Comparison of ENCODE assay signal across 28 cellular contexts in genomic region chr2:29834624-29835023, GRCh38.
DNase-seq lines count a peak whose midpoint lies in the region; ATAC-seq, FAIRE-seq and TF ChIP-seq lines count a peak whose summit lies in the region.
"Had no signal": no experiment of that assay in that cellular context is flagged by ENCODE, and none has a peak within 500 bp of the region (broad histone marks: within the 10 kb centered on the region; RNA-seq: fewer than 3 reads in every experiment).

No MANE protein-coding gene starts in this region.

- ATAC-seq in left lung, result peak; percentile 33
- ATAC-seq in HG03520 (IDR thresholded peaks at IDR 0.05; ENCODE audit: unreplicated experiment), result no peak
- ATAC-seq in HG03439 (IDR thresholded peaks at IDR 0.05; ENCODE audit: unreplicated experiment), result no peak
- ATAC-seq: activated T-helper 17 cell treated with anti-CD3 and anti-CD28 coated beads, Interleukin-2, amount 50 U/mL, for 72 hours; mucosa of descending colon; natural killer cell treated with Interleukin-12 subunit alpha and Interleukin-12 subunit beta and Interleukin-15 and Interleukin-18, amount 100 ng/mL, for 72 hours; psoas muscle had no signal

- intact Hi-C loops in left lung (cut with DNase I), result no loop called here

- H3K4me3 ChIP-seq in astrocyte of the spinal cord (ENCODE audit: low read depth, low read length), result no peak overlapping the region
- no peak overlapping the region for H3K4me3 ChIP-seq in left lung
- H3K4me3 ChIP-seq: lung, mucosa of descending colon, psoas muscle, sigmoid colon, tibial nerve had no signal

- no peaks in the 10 kb centered on the region for H3K36me3 ChIP-seq in left lung
- H3K36me3 ChIP-seq: BE2C, sigmoid colon, tibial nerve had no signal

- TF ChIP-seq CTCF in astrocyte of the spinal cord (IDR thresholded peaks at IDR 0.05; ENCODE audit: low read depth, low read length), result no peak
- no peak for TF ChIP-seq CTCF in left lung (IDR thresholded peaks at IDR 0.05)

- no peaks in the 10 kb centered on the region for H3K27me3 ChIP-seq in left lung
- H3K27me3 ChIP-seq: BE2C, sigmoid colon, tibial nerve had no signal

- in situ Hi-C loops in astrocyte of the spinal cord (cut with HindIII; ENCODE audit: low sequenced_read_pairs), result no loop called here

- FAIRE-seq in RCC 7860 (lab: Jason Lieb, UNC), result no peak
- FAIRE-seq: GM12892 had no signal

- H3K9me3 ChIP-seq in left lung, result peaks cover 0 to 14% of the 10 kb centered on the region in 2 donors
- H3K9me3 ChIP-seq: BE2C, mucosa of descending colon had no signal

- no peaks in the 10 kb centered on the region for H3K4me1 ChIP-seq in left lung
- H3K4me1 ChIP-seq: BE2C, psoas muscle, tibial nerve had no signal

- DNase-seq in EL, result peak; percentile 30
- DNase-seq in NCI-H69 (lab: John Stamatoyannopoulos, UW), result peak; percentile 5
- DNase-seq in astrocyte of the spinal cord (ENCODE audit: low read depth, low spot score), result peak; percentile 27
- no peak for DNase-seq in left lung
- no peak for DNase-seq in DMS 273 (lab: John Stamatoyannopoulos, UW; ENCODE audit: unreplicated experiment)
- DNase-seq in RCC 7860 (ENCODE audit: low spot score), result no peak
- DNase-seq: activated CD4-positive, alpha-beta memory T cell treated with anti-CD3 and anti-CD28 coated beads, Interleukin-2, amount 10 ng/mL, durations not matched to agents 7 days and 5 days; activated CD4-positive, alpha-beta T cell treated with anti-CD3 and anti-CD28 coated beads for 1 hour; activated CD8-positive, alpha-beta memory T cell treated with anti-CD3 and anti-CD28 coated beads, Interleukin-2, amount 50 U/mL, for 48 hours; BE2C; caudate nucleus; CD8-positive, alpha-beta memory T cell; DMS 273 treated with DMSO at 0.1 percent for 48 hours; mucosa of descending colon; NCI-H1105; NCI-H187; NCI-H524 treated with DMSO at 0.1 percent for 48 hours; psoas muscle; Right ventricle myocardium superior; sigmoid colon; stimulated activated CD4-positive, alpha-beta T cell treated with anti-CD3 and anti-CD28 coated beads, Interleukin-4, amount 100 ng/mL, for 24 hours had no signal

- no peak overlapping the region for H3K27ac ChIP-seq in left lung
- H3K27ac ChIP-seq: psoas muscle, sigmoid colon, tibial nerve had no signal

Comparison
In these comparisons a context has a peak if more than half of its experiments do, and no peak if none do; other contexts are left out.
1. DNase-seq: peak in EL (single experiment), NCI-H69 (single experiment) and astrocyte of the spinal cord (single experiment); none in left lung (0 of 2), DMS 273 (single experiment) and RCC 7860 (single experiment).